Comparison of ENCODE assay signal across 1 cellular context in genomic region chr7:16123117-16123770, GRCh38.
TF ChIP-seq lines count a peak whose summit lies in the region.

No MANE protein-coding gene starts in this region.

TF ChIP-seq in HEK293, 187 proteins besides CTCF, POLR2A, EP300 and RAD21 (continued from another document):
- TF ChIP-seq ZNF664 (tag by site-specific recombination; IDR thresholded peaks at IDR 0.05): no peak
